Comparison of ENCODE assay signal across 18 cellular contexts in the genomic region with DNA sequence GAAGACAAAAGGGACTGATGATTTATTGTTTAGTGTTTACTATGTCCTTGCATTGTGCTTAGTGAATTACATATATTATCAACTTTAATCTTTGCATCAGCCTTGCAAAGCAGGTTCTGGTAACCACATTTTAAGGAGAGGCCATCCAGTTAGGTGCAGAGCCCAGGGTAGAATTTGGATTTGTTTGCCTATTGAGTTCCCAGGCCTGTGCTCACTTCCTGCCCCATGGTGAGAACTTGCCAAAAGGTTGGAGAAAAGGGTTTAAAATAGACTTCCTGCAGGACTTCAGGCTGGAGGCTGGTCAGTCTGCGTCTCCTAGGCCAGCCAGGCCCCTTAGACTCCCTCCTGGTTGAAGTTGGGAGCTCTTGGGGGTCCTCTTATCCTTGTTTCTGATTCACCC.
DNase-seq lines count a peak whose midpoint lies in the region; ATAC-seq, FAIRE-seq and TF ChIP-seq lines count a peak whose summit lies in the region.
"Had no signal": no experiment of that assay in that cellular context is flagged by ENCODE, and none has a peak within 500 bp of the region (broad histone marks: within the 10 kb centered on the region; RNA-seq: fewer than 3 reads in every experiment).

No MANE protein-coding gene starts in this region.

- H3K4me3 ChIP-seq in cardiac muscle cell = no peak overlapping the region
- no peak overlapping the region for H3K4me3 ChIP-seq in bronchial epithelial cell (ENCODE audit: low read depth, low read length)
- H3K4me3 ChIP-seq in liver (ENCODE audit: low read depth in 1 of 3, low read length in 3 of 3) = no peak overlapping the region
- H3K4me3 ChIP-seq in upper lobe of right lung = no peak overlapping the region
- no peak overlapping the region for H3K4me3 ChIP-seq in effector memory CD4-positive, alpha-beta T cell (ENCODE audit: insufficient read depth, low read depth, low read length, poor library complexity, severe bottlenecking)
- H3K4me3 ChIP-seq: SJCRH30, spleen, uterus had no signal

- H3K4me1 ChIP-seq in cardiac muscle cell (ENCODE audit: low read depth) (no peaks in the 10 kb centered on the region), liver (ENCODE audit: control insufficient read depth in 4 of 4, insufficient read depth in 4 of 4, low read length in 3 of 4) (peaks cover 5 to 32% (median 15%) of the 10 kb centered on the region in 4 donors), upper lobe of right lung (peaks cover 36% of the 10 kb centered on the region)
- no peaks in the 10 kb centered on the region for H3K4me1 ChIP-seq in effector memory CD4-positive, alpha-beta T cell (ENCODE audit: control insufficient read depth, insufficient read depth, low read length, poor library complexity, severe bottlenecking)
- H3K4me1 ChIP-seq: SJCRH30, uterus had no signal

- TF ChIP-seq CTCF in cardiac muscle cell (IDR thresholded peaks at IDR 0.05; ENCODE audit: low read depth, low read length) (no peak), bronchial epithelial cell (IDR thresholded peaks at IDR 0.05; ENCODE audit: insufficient read depth, low read length, severe bottlenecking) (no peak), liver (IDR thresholded peaks at IDR 0.05; ENCODE audit: low read depth, low read length, missing input control) (no peak), upper lobe of right lung (IDR thresholded peaks at IDR 0.05) (no peak)

- FAIRE-seq in bronchial epithelial cell (lab: Jason Lieb, UNC) = no peak
- FAIRE-seq: GM18507 had no signal

- peak overlapping the region; percentile 22 for H3K27ac ChIP-seq in cardiac muscle cell
- H3K27ac ChIP-seq in liver (ENCODE audit: low read depth in 1 of 2, low read length in 2 of 2) = peak overlapping the region; percentile 83 to 87
- peak overlapping the region; percentile 49 for H3K27ac ChIP-seq in upper lobe of right lung
- H3K27ac ChIP-seq in effector memory CD4-positive, alpha-beta T cell (ENCODE audit: insufficient read depth, low read length, poor library complexity, severe bottlenecking) = no peak overlapping the region
- H3K27ac ChIP-seq: SJCRH30, uterus had no signal

- in situ Hi-C loops in ACHN (cut with HindIII; ENCODE audit: low pct_ligation_motif_present, low pct_unique_long_range_greater_than_20kb, low sequenced_read_pairs) = no loop called here

- intact Hi-C loops in cardiac septum (cut with DNase I) (no loop called here), upper lobe of right lung (cut with DNase I) (no loop called here)

- TF ChIP-seq RAD21 in liver (IDR thresholded peaks at IDR 0.05) = peak in 1 of 2 donors; percentile 11

- H3K27me3 ChIP-seq in cardiac muscle cell (no peaks in the 10 kb centered on the region), bronchial epithelial cell (ENCODE audit: control insufficient read depth, insufficient read depth, low read length) (no peaks in the 10 kb centered on the region), liver (ENCODE audit: control insufficient read depth in 4 of 4, insufficient read depth in 4 of 4, low read length in 3 of 4) (no peaks in the 10 kb centered on the region), upper lobe of right lung (no peaks in the 10 kb centered on the region)
- H3K27me3 ChIP-seq in effector memory CD4-positive, alpha-beta T cell (replicated peaks; ENCODE audit: control insufficient read depth, insufficient read depth, low read length, poor library complexity, severe bottlenecking) = no peaks in the 10 kb centered on the region
- H3K27me3 ChIP-seq: SJCRH30, spleen, uterus had no signal

- H3K9ac ChIP-seq in liver (ENCODE audit: low read depth in 1 of 2, low read length in 2 of 2) = peak overlapping the region in 1 of 2 donors; percentile 42

- H3K9me3 ChIP-seq in cardiac muscle cell (ENCODE audit: low read depth) (no peaks in the 10 kb centered on the region), liver (ENCODE audit: control insufficient read depth in 4 of 4, low read length in 3 of 4) (no peaks in the 10 kb centered on the region), upper lobe of right lung (no peaks in the 10 kb centered on the region)
- no peaks in the 10 kb centered on the region for H3K9me3 ChIP-seq in effector memory CD4-positive, alpha-beta T cell (ENCODE audit: control insufficient read depth, low read length)
- H3K9me3 ChIP-seq: SJCRH30, spleen, uterus had no signal

- ATAC-seq in upper lobe of right lung = peak; percentile 60
- ATAC-seq: activated CD4-positive, CD25-positive, alpha-beta regulatory T cell treated with anti-CD3 and anti-CD28 coated beads, Interleukin-2, amount 50 U/mL, for 24 hours; naive thymus-derived CD8-positive, alpha-beta T cell had no signal

- WGBS in liver = 35% methylated on average over 1 of the region's 1 CpG

- peaks cover 30% of the 10 kb centered on the region for H3K36me3 ChIP-seq in cardiac muscle cell
- peaks cover 4% of the 10 kb centered on the region for H3K36me3 ChIP-seq in bronchial epithelial cell (ENCODE audit: control insufficient read depth, insufficient read depth, low read length)
- peaks cover 2 to 21% (median 17%) of the 10 kb centered on the region in 4 donors for H3K36me3 ChIP-seq in liver (ENCODE audit: control insufficient read depth in 4 of 4, insufficient read depth in 3 of 4, low read depth in 1 of 4, low read length in 3 of 4)
- peaks cover 45% of the 10 kb centered on the region for H3K36me3 ChIP-seq in upper lobe of right lung
- peaks cover 36% of the 10 kb centered on the region for H3K36me3 ChIP-seq in effector memory CD4-positive, alpha-beta T cell (ENCODE audit: control insufficient read depth, insufficient read depth, low read length)
- H3K36me3 ChIP-seq: uterus had no signal

- DNase-seq in cardiac muscle cell (ENCODE audit: low read depth in 1 of 2, low spot score in 1 of 2) (no peak), cardiac septum (ENCODE audit: low spot score) (no peak), bronchial epithelial cell (ENCODE audit: low read depth) (peak; percentile 38), upper lobe of right lung (no peak), ACHN (no peak)
- no peak for DNase-seq in stimulated activated CD4-positive, alpha-beta T cell treated with anti-CD3 and anti-CD28 coated beads, Interleukin-12 subunit alpha, Interleukin-12 subunit beta, amount 100 ng/mL, for 4 hours
- DNase-seq in effector memory CD4-positive, alpha-beta T cell = no peak
- DNase-seq: CD4-positive, alpha-beta T cell; DND-41; HCEC 1CT; Kasumi-1; naive thymus-derived CD8-positive, alpha-beta T cell; SJCRH30; spleen; uterus had no signal

TF ChIP-seq in liver, 16 proteins besides CTCF, POLR2A, EP300 and RAD21:
- TF ChIP-seq, protein P1, sequence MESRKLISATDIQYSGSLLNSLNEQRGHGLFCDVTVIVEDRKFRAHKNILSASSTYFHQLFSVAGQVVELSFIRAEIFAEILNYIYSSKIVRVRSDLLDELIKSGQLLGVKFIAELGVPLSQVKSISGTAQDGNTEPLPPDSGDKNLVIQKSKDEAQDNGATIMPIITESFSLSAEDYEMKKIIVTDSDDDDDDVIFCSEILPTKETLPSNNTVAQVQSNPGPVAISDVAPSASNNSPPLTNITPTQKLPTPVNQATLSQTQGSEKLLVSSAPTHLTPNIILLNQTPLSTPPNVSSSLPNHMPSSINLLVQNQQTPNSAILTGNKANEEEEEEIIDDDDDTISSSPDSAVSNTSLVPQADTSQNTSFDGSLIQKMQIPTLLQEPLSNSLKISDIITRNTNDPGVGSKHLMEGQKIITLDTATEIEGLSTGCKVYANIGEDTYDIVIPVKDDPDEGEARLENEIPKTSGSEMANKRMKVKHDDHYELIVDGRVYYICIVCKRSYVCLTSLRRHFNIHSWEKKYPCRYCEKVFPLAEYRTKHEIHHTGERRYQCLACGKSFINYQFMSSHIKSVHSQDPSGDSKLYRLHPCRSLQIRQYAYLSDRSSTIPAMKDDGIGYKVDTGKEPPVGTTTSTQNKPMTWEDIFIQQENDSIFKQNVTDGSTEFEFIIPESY (IDR thresholded peaks at IDR 0.05) = no peak
- TF ChIP-seq EGR1 (IDR thresholded peaks at IDR 0.05; ENCODE audit: low read depth in 2 of 2) = no peak
- TF ChIP-seq YY1 (IDR thresholded peaks at IDR 0.05) = no peak
- TF ChIP-seq HNF4A (conservative IDR thresholded peaks at IDR 0.05) = peak in 1 of 2 donors; percentile 16
- TF ChIP-seq HNF4G (IDR thresholded peaks at IDR 0.05) = no peak
- no peak for TF ChIP-seq TAF1 (conservative IDR thresholded peaks at IDR 0.05)
- no peak for TF ChIP-seq FOXA2 (IDR thresholded peaks at IDR 0.05)
- TF ChIP-seq, protein P2, sequence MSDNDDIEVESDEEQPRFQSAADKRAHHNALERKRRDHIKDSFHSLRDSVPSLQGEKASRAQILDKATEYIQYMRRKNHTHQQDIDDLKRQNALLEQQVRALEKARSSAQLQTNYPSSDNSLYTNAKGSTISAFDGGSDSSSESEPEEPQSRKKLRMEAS (IDR thresholded peaks at IDR 0.05) = no peak
